ENCODE assay signal across 1 cellular context in the genomic region with DNA sequence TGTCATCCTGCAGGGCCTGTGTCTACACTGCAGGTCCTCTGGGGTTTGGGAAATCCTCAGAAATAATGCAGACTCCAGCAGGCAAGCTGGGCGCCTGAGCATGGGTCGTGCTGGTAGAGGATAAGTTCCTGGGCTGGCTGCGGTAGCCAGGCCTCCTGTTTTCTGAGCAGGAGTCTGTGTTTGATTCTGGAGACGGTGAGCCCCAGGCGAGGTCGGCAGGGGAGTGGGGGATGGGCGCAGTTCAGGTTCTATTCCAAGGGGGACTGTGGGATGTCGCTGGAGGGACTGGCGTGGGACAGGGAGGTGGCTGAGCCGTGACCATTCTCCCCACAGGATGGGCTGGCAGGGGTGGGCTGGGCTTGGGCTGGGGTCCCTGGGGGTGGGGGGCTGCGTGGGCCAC.
TF ChIP-seq lines count a peak whose summit lies in the region.

No MANE protein-coding gene starts in this region.

TF ChIP-seq in HepG2, 621 proteins besides CTCF, POLR2A, EP300 and RAD21 (continued from another document):
- TF ChIP-seq, protein P1, sequence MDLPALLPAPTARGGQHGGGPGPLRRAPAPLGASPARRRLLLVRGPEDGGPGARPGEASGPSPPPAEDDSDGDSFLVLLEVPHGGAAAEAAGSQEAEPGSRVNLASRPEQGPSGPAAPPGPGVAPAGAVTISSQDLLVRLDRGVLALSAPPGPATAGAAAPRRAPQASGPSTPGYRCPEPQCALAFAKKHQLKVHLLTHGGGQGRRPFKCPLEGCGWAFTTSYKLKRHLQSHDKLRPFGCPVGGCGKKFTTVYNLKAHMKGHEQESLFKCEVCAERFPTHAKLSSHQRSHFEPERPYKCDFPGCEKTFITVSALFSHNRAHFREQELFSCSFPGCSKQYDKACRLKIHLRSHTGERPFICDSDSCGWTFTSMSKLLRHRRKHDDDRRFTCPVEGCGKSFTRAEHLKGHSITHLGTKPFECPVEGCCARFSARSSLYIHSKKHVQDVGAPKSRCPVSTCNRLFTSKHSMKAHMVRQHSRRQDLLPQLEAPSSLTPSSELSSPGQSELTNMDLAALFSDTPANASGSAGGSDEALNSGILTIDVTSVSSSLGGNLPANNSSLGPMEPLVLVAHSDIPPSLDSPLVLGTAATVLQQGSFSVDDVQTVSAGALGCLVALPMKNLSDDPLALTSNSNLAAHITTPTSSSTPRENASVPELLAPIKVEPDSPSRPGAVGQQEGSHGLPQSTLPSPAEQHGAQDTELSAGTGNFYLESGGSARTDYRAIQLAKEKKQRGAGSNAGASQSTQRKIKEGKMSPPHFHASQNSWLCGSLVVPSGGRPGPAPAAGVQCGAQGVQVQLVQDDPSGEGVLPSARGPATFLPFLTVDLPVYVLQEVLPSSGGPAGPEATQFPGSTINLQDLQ (CRISPR knock-in tag; IDR thresholded peaks at IDR 0.05) = no peak
